In the genomic region with DNA sequence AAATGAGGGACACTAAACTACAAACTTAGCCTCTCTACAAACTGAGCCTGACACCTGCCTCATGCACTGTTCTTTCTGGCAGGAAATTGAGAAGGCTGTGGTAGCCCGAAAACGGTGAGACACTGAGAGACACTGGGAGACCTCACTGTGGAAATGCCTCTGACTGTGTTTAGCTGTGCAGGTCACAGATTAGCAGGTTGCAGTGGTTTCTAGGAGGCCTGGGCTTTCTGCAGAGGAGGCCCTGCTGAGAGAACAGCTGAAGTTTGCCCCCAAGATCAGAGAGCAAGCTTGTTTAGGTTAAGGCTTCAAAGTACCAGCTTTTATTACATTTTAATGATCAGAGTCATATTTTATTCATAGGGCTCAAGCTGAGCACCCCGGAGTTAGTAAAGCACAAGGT, we compare ENCODE assay signal across 17 cellular contexts.
"Had no signal": no experiment of that assay in that cellular context is flagged by ENCODE, and none has a peak within 500 bp of the region (broad histone marks: within the 10 kb centered on the region; RNA-seq: fewer than 3 reads in every experiment).

No MANE protein-coding gene starts in this region.

- H3K4me3 ChIP-seq: pancreas, stomach, thoracic aorta had no signal

- H3K4me1 Mint-ChIP-seq: activated naive CD8-positive, alpha-beta T cell treated with anti-CD3 and anti-CD28 coated beads, Interleukin-2, amount 50 U/mL, for 24 hours had no signal

- H3K27ac Mint-ChIP-seq: activated CD8-positive, alpha-beta T cell treated with anti-CD3 and anti-CD28 coated beads for 36 hours; activated naive CD8-positive, alpha-beta T cell treated with anti-CD3 and anti-CD28 coated beads, Interleukin-2, amount 50 U/mL, for 24 hours; natural killer cell treated with Interleukin-12 subunit alpha and Interleukin-12 subunit beta and Interleukin-15 and Interleukin-18, amount 100 ng/mL, for 72 hours had no signal

- FAIRE-seq: astrocyte, endometrium, pancreas had no signal

- H3K36me3 ChIP-seq: pancreas, stomach, thoracic aorta had no signal

- H3K9me3 ChIP-seq: pancreas, stomach, thoracic aorta had no signal

- H3K27me3 ChIP-seq: pancreas, stomach had no signal

- H3K9me3 Mint-ChIP-seq: activated CD8-positive, alpha-beta T cell treated with anti-CD3 and anti-CD28 coated beads for 36 hours; activated naive CD8-positive, alpha-beta T cell treated with anti-CD3 and anti-CD28 coated beads, Interleukin-2, amount 50 U/mL, for 24 hours had no signal

- H3K27ac ChIP-seq: pancreas, stomach, thoracic aorta, VCaP had no signal

- ATAC-seq: activated CD8-positive, alpha-beta T cell treated with anti-CD3 and anti-CD28 coated beads for 36 hours; activated naive CD8-positive, alpha-beta T cell treated with anti-CD3 and anti-CD28 coated beads, Interleukin-2, amount 50 U/mL, for 24 hours; esophagus mucosa; natural killer cell treated with Interleukin-12 subunit alpha and Interleukin-12 subunit beta and Interleukin-15 and Interleukin-18, amount 100 ng/mL, for 72 hours; pancreas had no signal

- H3K4me1 ChIP-seq: pancreas, stomach had no signal

- DNase-seq: activated CD4-positive, alpha-beta T cell treated with anti-CD3 and anti-CD28 coated beads for 4 hours; activated CD8-positive, alpha-beta memory T cell treated with anti-CD3 and anti-CD28 coated beads, Interleukin-2, amount 50 U/mL, for 4 hours; activated CD8-positive, alpha-beta T cell treated with anti-CD3 and anti-CD28 coated beads for 36 hours; activated naive CD4-positive, alpha-beta T cell; activated naive CD8-positive, alpha-beta T cell treated with anti-CD3 and anti-CD28 coated beads, Interleukin-2, amount 50 U/mL, for 24 hours; hypothalamus; pancreas; stimulated activated CD4-positive, alpha-beta T cell treated with anti-CD3 and anti-CD28 coated beads, Interleukin-15, amount 100 ng/mL, for 24 hours; stimulated activated CD4-positive, alpha-beta T cell treated with anti-CD3 and anti-CD28 coated beads, Interleukin-4, amount 100 ng/mL, for 4 hours; stomach; T1000 had no signal

- H3K4me3 Mint-ChIP-seq: activated CD8-positive, alpha-beta T cell treated with anti-CD3 and anti-CD28 coated beads for 36 hours; activated naive CD8-positive, alpha-beta T cell treated with anti-CD3 and anti-CD28 coated beads, Interleukin-2, amount 50 U/mL, for 24 hours; natural killer cell treated with Interleukin-12 subunit alpha and Interleukin-12 subunit beta and Interleukin-15 and Interleukin-18, amount 100 ng/mL, for 72 hours had no signal

- H3K36me3 Mint-ChIP-seq: natural killer cell treated with Interleukin-12 subunit alpha and Interleukin-12 subunit beta and Interleukin-15 and Interleukin-18, amount 100 ng/mL, for 72 hours had no signal
